Comparison of ENCODE assay signal across 1 cellular context in genomic region chr11:119106564-119107537, GRCh38.
A peak's percentile ranks its signal among the peaks of the same experiment; 100 is the strongest.
TF ChIP-seq lines count a peak whose summit lies in the region.

Gene C2CD2L (plus strand): TSS chr11:119107344. CDS start chr11:119107742, 398 bp downstream.

TF ChIP-seq in GM12878, 131 proteins besides CTCF, POLR2A, EP300 and RAD21 (continued from another document):
- TF ChIP-seq, protein P1, sequence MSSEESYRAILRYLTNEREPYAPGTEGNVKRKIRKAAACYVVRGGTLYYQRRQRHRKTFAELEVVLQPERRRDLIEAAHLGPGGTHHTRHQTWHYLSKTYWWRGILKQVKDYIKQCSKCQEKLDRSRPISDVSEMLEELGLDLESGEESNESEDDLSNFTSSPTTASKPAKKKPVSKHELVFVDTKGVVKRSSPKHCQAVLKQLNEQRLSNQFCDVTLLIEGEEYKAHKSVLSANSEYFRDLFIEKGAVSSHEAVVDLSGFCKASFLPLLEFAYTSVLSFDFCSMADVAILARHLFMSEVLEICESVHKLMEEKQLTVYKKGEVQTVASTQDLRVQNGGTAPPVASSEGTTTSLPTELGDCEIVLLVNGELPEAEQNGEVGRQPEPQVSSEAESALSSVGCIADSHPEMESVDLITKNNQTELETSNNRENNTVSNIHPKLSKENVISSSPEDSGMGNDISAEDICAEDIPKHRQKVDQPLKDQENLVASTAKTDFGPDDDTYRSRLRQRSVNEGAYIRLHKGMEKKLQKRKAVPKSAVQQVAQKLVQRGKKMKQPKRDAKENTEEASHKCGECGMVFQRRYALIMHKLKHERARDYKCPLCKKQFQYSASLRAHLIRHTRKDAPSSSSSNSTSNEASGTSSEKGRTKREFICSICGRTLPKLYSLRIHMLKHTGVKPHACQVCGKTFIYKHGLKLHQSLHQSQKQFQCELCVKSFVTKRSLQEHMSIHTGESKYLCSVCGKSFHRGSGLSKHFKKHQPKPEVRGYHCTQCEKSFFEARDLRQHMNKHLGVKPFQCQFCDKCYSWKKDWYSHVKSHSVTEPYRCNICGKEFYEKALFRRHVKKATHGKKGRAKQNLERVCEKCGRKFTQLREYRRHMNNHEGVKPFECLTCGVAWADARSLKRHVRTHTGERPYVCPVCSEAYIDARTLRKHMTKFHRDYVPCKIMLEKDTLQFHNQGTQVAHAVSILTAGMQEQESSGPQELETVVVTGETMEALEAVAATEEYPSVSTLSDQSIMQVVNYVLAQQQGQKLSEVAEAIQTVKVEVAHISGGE (CRISPR knock-in tag; IDR thresholded peaks at IDR 0.05), result no peak
- TF ChIP-seq HDGF (IDR thresholded peaks at IDR 0.05), result peak; percentile 52; the same call in 1 of the 2 replicates
- no peak for TF ChIP-seq MEF2A (IDR thresholded peaks at IDR 0.05; ENCODE audit: insufficient read depth, low read depth, low read length)
- TF ChIP-seq, protein P2, sequence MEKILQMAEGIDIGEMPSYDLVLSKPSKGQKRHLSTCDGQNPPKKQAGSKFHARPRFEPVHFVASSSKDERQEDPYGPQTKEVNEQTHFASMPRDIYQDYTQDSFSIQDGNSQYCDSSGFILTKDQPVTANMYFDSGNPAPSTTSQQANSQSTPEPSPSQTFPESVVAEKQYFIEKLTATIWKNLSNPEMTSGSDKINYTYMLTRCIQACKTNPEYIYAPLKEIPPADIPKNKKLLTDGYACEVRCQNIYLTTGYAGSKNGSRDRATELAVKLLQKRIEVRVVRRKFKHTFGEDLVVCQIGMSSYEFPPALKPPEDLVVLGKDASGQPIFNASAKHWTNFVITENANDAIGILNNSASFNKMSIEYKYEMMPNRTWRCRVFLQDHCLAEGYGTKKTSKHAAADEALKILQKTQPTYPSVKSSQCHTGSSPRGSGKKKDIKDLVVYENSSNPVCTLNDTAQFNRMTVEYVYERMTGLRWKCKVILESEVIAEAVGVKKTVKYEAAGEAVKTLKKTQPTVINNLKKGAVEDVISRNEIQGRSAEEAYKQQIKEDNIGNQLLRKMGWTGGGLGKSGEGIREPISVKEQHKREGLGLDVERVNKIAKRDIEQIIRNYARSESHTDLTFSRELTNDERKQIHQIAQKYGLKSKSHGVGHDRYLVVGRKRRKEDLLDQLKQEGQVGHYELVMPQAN (conservative IDR thresholded peaks at IDR 0.05), result peak; percentile 63; the same call in 1 of the 2 replicates
- TF ChIP-seq PAX8 (IDR thresholded peaks at IDR 0.05), result no peak
- TF ChIP-seq NBN (IDR thresholded peaks at IDR 0.05), result peak; percentile 64; the same call in 1 of the 2 replicates
- TF ChIP-seq SREBF1 (IDR thresholded peaks at IDR 0.05; ENCODE audit: low read length), result no peak
- TF ChIP-seq SPI1 (IDR thresholded peaks at IDR 0.05; ENCODE audit: borderline replicate concordance, insufficient read depth, low read depth, low read length), result no peak
- TF ChIP-seq YY1 (IDR thresholded peaks at IDR 0.05; ENCODE audit: low read depth, low read length), result no peak
- no peak for TF ChIP-seq MYC (IDR thresholded peaks at IDR 0.05; ENCODE audit: insufficient read depth, insufficient read length, insufficient replicate concordance, low read length, severe bottlenecking)
- TF ChIP-seq ZNF24 (IDR thresholded peaks at IDR 0.05), result no peak
- TF ChIP-seq CBX5 (IDR thresholded peaks at IDR 0.05; ENCODE audit: low read depth), result no peak
- TF ChIP-seq CBFB (IDR thresholded peaks at IDR 0.05; ENCODE audit: low read depth), result no peak
- TF ChIP-seq ESRRA (IDR thresholded peaks at IDR 0.05; ENCODE audit: low read length), result no peak
- TF ChIP-seq POLR2AphosphoS5 (IDR thresholded peaks at IDR 0.05; ENCODE audit: low read length), result peak; percentile 72
- TF ChIP-seq NFYA (IDR thresholded peaks at IDR 0.05; ENCODE audit: borderline replicate concordance, low read depth, low read length), result no peak
- 0 out of 2 replicates have a peak, but pooled peaks have one; percentile 18 for TF ChIP-seq CREM (IDR thresholded peaks at IDR 0.05; ENCODE audit: low read depth)
- no peak for TF ChIP-seq ZNF622 (IDR thresholded peaks at IDR 0.05)
- TF ChIP-seq JUNB (IDR thresholded peaks at IDR 0.05), result no peak
- TF ChIP-seq NRF1 (conservative IDR thresholded peaks at IDR 0.05; ENCODE audit: low read depth, low read length), result 0 out of 2 replicates have a peak, but pooled peaks have one; percentile 19
- no peak for TF ChIP-seq KDM1A (IDR thresholded peaks at IDR 0.05; ENCODE audit: borderline replicate concordance)
- TF ChIP-seq POU2F2 (IDR thresholded peaks at IDR 0.05; ENCODE audit: borderline replicate concordance, low read depth, low read length), result no peak; the same call in 2 of the 3 replicates
- peak; percentile 61 for TF ChIP-seq MXI1 (IDR thresholded peaks at IDR 0.05; ENCODE audit: low read depth, low read length)
- no peak for TF ChIP-seq SMARCA5 (IDR thresholded peaks at IDR 0.05)
- TF ChIP-seq ASH2L (IDR thresholded peaks at IDR 0.05; ENCODE audit: borderline replicate concordance, low read depth), result no peak
- no peak for TF ChIP-seq PRDM15 (CRISPR knock-in tag; IDR thresholded peaks at IDR 0.05)
- no peak for TF ChIP-seq TCF7 (IDR thresholded peaks at IDR 0.05; ENCODE audit: borderline replicate concordance)
- TF ChIP-seq NFXL1 (IDR thresholded peaks at IDR 0.05; ENCODE audit: borderline replicate concordance), result peak; percentile 88
- no peak for TF ChIP-seq RAD51 (IDR thresholded peaks at IDR 0.05)
- no peak for TF ChIP-seq IRF4 (IDR thresholded peaks at IDR 0.05; ENCODE audit: low read depth, low read length)
- peak; percentile 43; the same call in 1 of the 2 replicates for TF ChIP-seq NR2F1 (conservative IDR thresholded peaks at IDR 0.05)
- no peak; the same call in 1 of the 2 replicates for TF ChIP-seq SMAD5 (IDR thresholded peaks at IDR 0.05; ENCODE audit: low read depth)
- TF ChIP-seq NFIC (IDR thresholded peaks at IDR 0.05; ENCODE audit: low read depth, low read length), result no peak
- TF ChIP-seq PAX5 (IDR thresholded peaks at IDR 0.05; ENCODE audit: borderline replicate concordance, low read depth, low read length), result peak; percentile 42; the same call in 1 of the 2 replicates
- no peak for TF ChIP-seq TCF12 (IDR thresholded peaks at IDR 0.05; ENCODE audit: low read depth, low read length)
- 0 out of 2 replicates have a peak, but pooled peaks have one; percentile 15 for TF ChIP-seq CHD2 (IDR thresholded peaks at IDR 0.05; ENCODE audit: borderline replicate concordance, low read depth, low read length)
- no peak for TF ChIP-seq FOXK2 (IDR thresholded peaks at IDR 0.05)
- TF ChIP-seq KAT2A (conservative IDR thresholded peaks at IDR 0.05; ENCODE audit: control insufficient read depth, low read depth, low read length), result no peak
- peak; percentile 48; the same call in 1 of the 2 replicates for TF ChIP-seq RB1 (IDR thresholded peaks at IDR 0.05; ENCODE audit: borderline replicate concordance)
- TF ChIP-seq CHD1 (IDR thresholded peaks at IDR 0.05; ENCODE audit: low read depth, low read length), result no peak
- TF ChIP-seq PKNOX1 (IDR thresholded peaks at IDR 0.05), result no peak; the same call in 1 of the 2 replicates
- TF ChIP-seq SMAD1 (IDR thresholded peaks at IDR 0.05; ENCODE audit: low read depth, partially characterized antibody), result peak; percentile 81
- no peak for TF ChIP-seq NR2C2 (IDR thresholded peaks at IDR 0.05; ENCODE audit: borderline replicate concordance, control insufficient read depth, insufficient read length, low read depth)
- no peak for TF ChIP-seq WRNIP1 (IDR thresholded peaks at IDR 0.05; ENCODE audit: borderline replicate concordance, low read depth, low read length)
- peak; percentile 42; the same call in 1 of the 2 replicates for TF ChIP-seq BACH1 (IDR thresholded peaks at IDR 0.05; ENCODE audit: borderline replicate concordance)
- TF ChIP-seq BHLHE40 (IDR thresholded peaks at IDR 0.05; ENCODE audit: borderline replicate concordance in 1 of 2, low read depth in 2 of 2, low read length in 1 of 2), result 0 out of 4 replicates have a peak, but pooled peaks of 1 of the 2 experiments have one; percentile 19
- no peak for TF ChIP-seq JUND (IDR thresholded peaks at IDR 0.05; ENCODE audit: low read depth, low read length)
- TF ChIP-seq ATF7 (IDR thresholded peaks at IDR 0.05; ENCODE audit: low read depth), result 0 out of 2 replicates have a peak, but pooled peaks have one; percentile 17
- no peak for TF ChIP-seq MYB (IDR thresholded peaks at IDR 0.05; ENCODE audit: borderline replicate concordance, low read depth, low read length)
- no peak for TF ChIP-seq CBX3 (IDR thresholded peaks at IDR 0.05; ENCODE audit: borderline replicate concordance, low read depth)
- TF ChIP-seq HCFC1 (IDR thresholded peaks at IDR 0.05; ENCODE audit: low read length), result no peak; the same call in 1 of the 2 replicates
- no peak for TF ChIP-seq ATF2 (IDR thresholded peaks at IDR 0.05; ENCODE audit: low read length)
- no peak for TF ChIP-seq USF2 (IDR thresholded peaks at IDR 0.05; ENCODE audit: borderline replicate concordance, low read depth, low read length)
- TF ChIP-seq SIN3A (IDR thresholded peaks at IDR 0.05; ENCODE audit: low read depth, low read length), result no peak
- no peak for TF ChIP-seq RBBP5 (conservative IDR thresholded peaks at IDR 0.05)
- TF ChIP-seq SP1 (IDR thresholded peaks at IDR 0.05; ENCODE audit: low read depth, low read length), result peak; percentile 27
- TF ChIP-seq, protein P3, sequence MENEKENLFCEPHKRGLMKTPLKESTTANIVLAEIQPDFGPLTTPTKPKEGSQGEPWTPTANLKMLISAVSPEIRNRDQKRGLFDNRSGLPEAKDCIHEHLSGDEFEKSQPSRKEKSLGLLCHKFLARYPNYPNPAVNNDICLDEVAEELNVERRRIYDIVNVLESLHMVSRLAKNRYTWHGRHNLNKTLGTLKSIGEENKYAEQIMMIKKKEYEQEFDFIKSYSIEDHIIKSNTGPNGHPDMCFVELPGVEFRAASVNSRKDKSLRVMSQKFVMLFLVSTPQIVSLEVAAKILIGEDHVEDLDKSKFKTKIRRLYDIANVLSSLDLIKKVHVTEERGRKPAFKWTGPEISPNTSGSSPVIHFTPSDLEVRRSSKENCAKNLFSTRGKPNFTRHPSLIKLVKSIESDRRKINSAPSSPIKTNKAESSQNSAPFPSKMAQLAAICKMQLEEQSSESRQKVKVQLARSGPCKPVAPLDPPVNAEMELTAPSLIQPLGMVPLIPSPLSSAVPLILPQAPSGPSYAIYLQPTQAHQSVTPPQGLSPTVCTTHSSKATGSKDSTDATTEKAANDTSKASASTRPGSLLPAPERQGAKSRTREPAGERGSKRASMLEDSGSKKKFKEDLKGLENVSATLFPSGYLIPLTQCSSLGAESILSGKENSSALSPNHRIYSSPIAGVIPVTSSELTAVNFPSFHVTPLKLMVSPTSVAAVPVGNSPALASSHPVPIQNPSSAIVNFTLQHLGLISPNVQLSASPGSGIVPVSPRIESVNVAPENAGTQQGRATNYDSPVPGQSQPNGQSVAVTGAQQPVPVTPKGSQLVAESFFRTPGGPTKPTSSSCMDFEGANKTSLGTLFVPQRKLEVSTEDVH (IDR thresholded peaks at IDR 0.05; ENCODE audit: low read depth, partially characterized antibody), result peak; percentile 38
- no peak for TF ChIP-seq EZH2 (IDR thresholded peaks at IDR 0.05; ENCODE audit: borderline replicate concordance, control insufficient read depth, low read depth, low read length)
- peak; percentile 58; the same call in 1 of the 2 replicates for TF ChIP-seq IKZF1 (conservative IDR thresholded peaks at IDR 0.05)
- TF ChIP-seq BMI1 (IDR thresholded peaks at IDR 0.05; ENCODE audit: borderline replicate concordance), result no peak
- TF ChIP-seq POLR2AphosphoS2 (IDR thresholded peaks at IDR 0.05; ENCODE audit: low read depth, low read length), result no peak
